Comparison of ENCODE assay signal across 8 cellular contexts in the genomic region with DNA sequence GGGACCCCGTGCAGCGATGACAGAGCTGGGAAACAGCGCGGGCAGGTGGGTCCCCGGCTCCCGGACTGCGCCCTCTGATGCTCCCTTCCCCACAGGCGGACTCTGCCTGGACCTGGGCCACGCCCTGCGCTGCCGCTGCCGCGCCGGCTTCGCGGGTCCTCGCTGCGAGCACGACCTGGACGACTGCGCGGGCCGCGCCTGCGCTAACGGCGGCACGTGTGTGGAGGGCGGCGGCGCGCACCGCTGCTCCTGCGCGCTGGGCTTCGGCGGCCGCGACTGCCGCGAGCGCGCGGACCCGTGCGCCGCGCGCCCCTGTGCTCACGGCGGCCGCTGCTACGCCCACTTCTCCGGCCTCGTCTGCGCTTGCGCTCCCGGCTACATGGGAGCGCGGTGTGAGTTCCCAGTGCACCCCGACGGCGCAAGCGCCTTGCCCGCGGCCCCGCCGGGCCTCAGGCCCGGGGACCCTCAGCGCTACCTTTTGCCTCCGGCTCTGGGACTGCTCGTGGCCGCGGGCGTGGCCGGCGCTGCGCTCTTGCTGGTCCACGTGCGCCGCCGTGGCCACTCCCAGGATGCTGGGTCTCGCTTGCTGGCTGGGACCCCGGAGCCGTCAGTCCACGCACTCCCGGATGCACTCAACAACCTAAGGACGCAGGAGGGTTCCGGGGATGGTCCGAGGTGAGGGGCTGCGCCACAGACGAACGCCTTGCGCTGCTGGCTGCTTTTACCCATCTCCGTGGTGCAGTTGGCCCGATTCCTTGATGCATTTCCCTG. TPM values are rescaled to one million over a fixed set of nuclear protein-coding genes. Genes with fewer than 3 reads are reported as not detected.
DNase-seq lines count a peak whose midpoint lies in the region; TF ChIP-seq lines count a peak whose summit lies in the region.

No MANE protein-coding gene starts in this region.

- no peaks in the 10 kb centered on the region for H3K79me2 ChIP-seq in parathyroid adenoma

- H3K4me1 ChIP-seq in parathyroid adenoma (peaks cover 6% of the 10 kb centered on the region), uterus (peaks cover 0 to 7% of the 10 kb centered on the region in 2 donors)

- H3K27me3 ChIP-seq in parathyroid adenoma (ENCODE audit: control insufficient read depth, insufficient read depth, low read length) (no peaks in the 10 kb centered on the region), uterus (peaks cover 11 to 14% of the 10 kb centered on the region in 2 donors)

- TF ChIP-seq CTCF in GM20000 (IDR thresholded peaks at IDR 0.05; ENCODE audit: extremely low read depth, missing control alignments) (no peak), fibroblast of pulmonary artery (IDR thresholded peaks at IDR 0.05; ENCODE audit: low read length, missing control alignments) (no peak), parathyroid adenoma (IDR thresholded peaks at IDR 0.05) (no peak), uterus (IDR thresholded peaks at IDR 0.05) (no peak)

- intact Hi-C loops in uterus (cut with DNase I; ENCODE audit: low total_unique reads): no loop called here

- DNase-seq in Ammon's horn (ENCODE audit: low spot score) (peak; percentile 20), GM20000 (ENCODE audit: low spot score) (peak; percentile 92), NCI-H526 treated with DMSO at 0.1 percent for 48 hours (lab: John Stamatoyannopoulos, UW) (peak; percentile 89), fibroblast of pulmonary artery (ENCODE audit: low read depth) (peak; percentile 67), OCI-M1 (lab: John Stamatoyannopoulos, UW) (no peak), uterus (no peak)
- peak; percentile 50 for DNase-seq in activated T-cell treated with anti-CD3 and anti-CD28 coated beads, Interleukin-2, amount 50 U/mL, for 1 hour

- H3K27ac ChIP-seq in parathyroid adenoma (no peak overlapping the region), uterus (no peak overlapping the region)

- H3K9me3 ChIP-seq in parathyroid adenoma (ENCODE audit: control insufficient read depth, low read length) (no peaks in the 10 kb centered on the region), uterus (no peaks in the 10 kb centered on the region)

- peak overlapping the region; percentile 88 for H3K4me2 ChIP-seq in parathyroid adenoma (ENCODE audit: low read length)

- no peak overlapping the region for H3K9ac ChIP-seq in parathyroid adenoma

- H2AFZ ChIP-seq in parathyroid adenoma: peak overlapping the region; percentile 86

- no peaks in the 10 kb centered on the region for H3K36me3 ChIP-seq in parathyroid adenoma (ENCODE audit: control insufficient read depth, insufficient read depth, low read length)
- H3K36me3 ChIP-seq in uterus: no peaks in the 10 kb centered on the region

- no peak for TF ChIP-seq POLR2A in uterus (IDR thresholded peaks at IDR 0.05)

- H3K4me3 ChIP-seq in fibroblast of pulmonary artery (replicated peaks; ENCODE audit: low read depth, low read length): peak overlapping the region; percentile 48
- H3K4me3 ChIP-seq in parathyroid adenoma (ENCODE audit: low read depth, low read length): peak overlapping the region; percentile 62
- H3K4me3 ChIP-seq in uterus: peak overlapping the region in 1 of 2 donors; percentile 23

RNA-seq across cellular contexts. Expression of gene SELENOV, which starts 7.8 kb away (rescaled TPM):
- total RNA-seq in uterus: under 1 TPM in 1 of 4 donors, not detected in 3; 0.41 TPM

RNA-seq across cellular contexts. Expression of gene DLL3, which starts 8.4 kb away (rescaled TPM):
- under 1 TPM in 1 of 4 donors, not detected in 3; 0.41 TPM for total RNA-seq in uterus

RNA-seq across cellular contexts. Expression of gene EID2B, which starts 25.5 kb away (rescaled TPM):
- total RNA-seq in uterus: 1 to 10 TPM in 3 of 4 donors, under 1 TPM in 1; 0.29 to 6.6 (median 5.1) TPM

RNA-seq across cellular contexts. Expression of gene TIMM50, which starts 26.5 kb away (rescaled TPM):
- 10 to 100 TPM; 21.0 to 48.6 (median 28.5) TPM for total RNA-seq in uterus

RNA-seq across cellular contexts. Expression of gene EID2, which starts 32.8 kb away (rescaled TPM):
- total RNA-seq in uterus: 10 to 100 TPM in 2 of 4 donors, 1 to 10 TPM in 2; 3.8 to 15.5 (median 8.6) TPM

Comparison
In these comparisons a context has a peak if more than half of its experiments do, and no peak if none do; other contexts are left out.
1. DNase-seq: peak in Ammon's horn (single experiment), GM20000 (single experiment), NCI-H526 treated with DMSO at 0.1 percent for 48 hours (single experiment), activated T-cell treated with anti-CD3 and anti-CD28 coated beads, Interleukin-2, amount 50 U/mL, for 1 hour (single experiment) and fibroblast of pulmonary artery (single experiment); none in OCI-M1 (single experiment) and uterus (0 of 2).